22 cellular contexts compared by ENCODE assay signal in the genomic region with DNA sequence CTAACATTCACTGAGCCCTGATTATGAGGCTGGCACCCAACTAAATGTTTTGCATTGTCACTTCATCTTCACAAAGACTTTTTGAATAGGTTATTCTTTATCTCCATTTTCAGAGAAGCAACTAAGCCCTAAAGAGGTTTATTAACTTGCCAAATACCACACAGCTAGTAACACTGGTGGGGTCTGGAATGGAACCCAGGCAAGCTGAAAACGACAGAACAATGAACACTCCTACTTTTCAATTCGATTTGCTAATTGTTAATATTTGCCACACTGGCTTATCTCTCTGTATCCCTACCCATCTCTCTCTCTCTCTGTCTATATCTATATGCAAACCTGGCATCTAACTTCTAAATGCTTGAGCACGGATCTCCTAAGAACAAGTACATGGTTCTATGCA. TPM values are rescaled to one million over a fixed set of nuclear protein-coding genes. Genes with fewer than 3 reads are reported as not detected.
DNase-seq lines count a peak whose midpoint lies in the region; ATAC-seq and TF ChIP-seq lines count a peak whose summit lies in the region.
"Had no signal": no experiment of that assay in that cellular context is flagged by ENCODE, and none has a peak within 500 bp of the region (broad histone marks: within the 10 kb centered on the region; RNA-seq: fewer than 3 reads in every experiment).

No MANE protein-coding gene starts in this region.

- no TSS peak for BruUV-seq in A673 (replicated peaks; lab: Mats Ljungman, UMichigan)

- POLR2A ChIA-PET in activated CD4-positive, alpha-beta memory T cell treated with anti-CD3 and anti-CD28 coated beads for 36 hours (lab: Charles Lee) = interaction anchor here (1.0 to 10.6 kb wide), 9 partner anchors 10 to 170 kb away, joined by 4 to 127 read pairs (median 26); no protein-coding TSS in a partner anchor
- POLR2A ChIA-PET in A673 (lab: Charles Lee; ENCODE audit: low non-redundant PET) = no interaction called here

- ATAC-seq in sciatic nerve = no peak

- H3K27me3 ChIP-seq in A673 (replicated peaks; ENCODE audit: insufficient read depth, low read depth, low read length, poor library complexity) = no peaks in the 10 kb centered on the region
- H3K27me3 ChIP-seq: esophagus squamous epithelium, suprapubic skin, uterus had no signal

- no peaks in the 10 kb centered on the region for H3K36me3 ChIP-seq in A673 (ENCODE audit: insufficient read depth, low read length, poor library complexity, severe bottlenecking)
- H3K36me3 ChIP-seq: suprapubic skin, uterus, WERI-Rb-1 had no signal

- TF ChIP-seq CTCF in nephron (IDR thresholded peaks at IDR 0.05; ENCODE audit: unreplicated experiment in 3 of 3) (no peak), A673 (conservative IDR thresholded peaks at IDR 0.05; ENCODE audit: low read depth, low read length) (no peak)

- no peaks in the 10 kb centered on the region for H3K9me3 Mint-ChIP-seq in activated T-cell treated with anti-CD3 and anti-CD28 coated beads, Interleukin-2, amount 50 U/mL, for 24 hours
- H3K9me3 Mint-ChIP-seq in activated CD4-positive, alpha-beta memory T cell treated with anti-CD3 and anti-CD28 coated beads for 36 hours = no peaks in the 10 kb centered on the region
- no peaks in the 10 kb centered on the region for H3K9me3 Mint-ChIP-seq in nephron
- H3K9me3 Mint-ChIP-seq: H9 had no signal

- H3K4me3 ChIP-seq in GM08714 (ENCODE audit: low read length) (peak overlapping the region; percentile 99; the same call in 1 of the 2 replicates), A673 (ENCODE audit: low read depth, low read length, poor library complexity, severe bottlenecking) (no peak overlapping the region)
- H3K4me3 ChIP-seq: esophagus squamous epithelium, K562, suprapubic skin, uterus had no signal

- no peak for DNase-seq in activated T-cell treated with anti-CD3 and anti-CD28 coated beads, Interleukin-2, amount 50 U/mL, for 24 hours
- DNase-seq in activated T-cell treated with anti-CD3 and anti-CD28 coated beads, Interleukin-2, amount 50 U/mL, for 1 hour = no peak
- DNase-seq in activated CD4-positive, alpha-beta memory T cell treated with anti-CD3 and anti-CD28 coated beads for 36 hours = no peak
- DNase-seq in sciatic nerve (ENCODE audit: low spot score) (no peak), A673 (ENCODE audit: low spot score) (no peak), epidermal melanocyte (ENCODE audit: insufficient read length, low spot score) (no peak)
- DNase-seq: ACHN, C1 segment of cervical spinal cord, DMS 273 treated with DMSO at 0.1 percent for 48 hours, esophagus squamous epithelium, H9, kidney glomerular epithelial cell, mammary epithelial cell, NCI-H1694 treated with DMSO at 0.1 percent for 48 hours, NCI-H69, occipital lobe, uterus, WERI-Rb-1 had no signal

- H3K36me3 Mint-ChIP-seq in activated T-cell treated with anti-CD3 and anti-CD28 coated beads, Interleukin-2, amount 50 U/mL, for 24 hours (ENCODE audit: low read depth) = peaks cover 100% of the 10 kb centered on the region
- peaks cover 88% of the 10 kb centered on the region for H3K36me3 Mint-ChIP-seq in activated CD4-positive, alpha-beta memory T cell treated with anti-CD3 and anti-CD28 coated beads for 36 hours
- H3K36me3 Mint-ChIP-seq in nephron (ENCODE audit: low read depth) = peaks cover 9% of the 10 kb centered on the region

- peaks cover 3% of the 10 kb centered on the region for H3K4me1 ChIP-seq in A673 (ENCODE audit: insufficient read depth, low read length, poor library complexity, severe bottlenecking)

- intact Hi-C loops in activated CD4-positive, alpha-beta memory T cell treated with anti-CD3 and anti-CD28 coated beads for 36 hours (cut with micrococcal nuclease) = loop anchor here (1.0 kb wide), 1 partner anchor 145 kb away; no protein-coding TSS in a partner anchor
- intact Hi-C loops in sciatic nerve (cut with DNase I) (loop anchor here (5.0 kb wide), 1 partner anchor 1224 kb away; no protein-coding TSS in a partner anchor), A673 (cut with micrococcal nuclease; ENCODE audit: unreplicated experiment) (no loop called here)

- peak overlapping the region; percentile 95 for H3K4me3 Mint-ChIP-seq in activated T-cell treated with anti-CD3 and anti-CD28 coated beads, Interleukin-2, amount 50 U/mL, for 24 hours
- peak overlapping the region; percentile 80 for H3K4me3 Mint-ChIP-seq in activated CD4-positive, alpha-beta memory T cell treated with anti-CD3 and anti-CD28 coated beads for 36 hours
- no peak overlapping the region for H3K4me3 Mint-ChIP-seq in nephron
- H3K4me3 Mint-ChIP-seq: H9 had no signal

- H3K27ac ChIP-seq in A673 (ENCODE audit: low read depth, low read length, poor library complexity, severe bottlenecking) = no peak overlapping the region
- H3K27ac ChIP-seq: suprapubic skin, uterus, WERI-Rb-1 had no signal

- H3K27me3 Mint-ChIP-seq in activated T-cell treated with anti-CD3 and anti-CD28 coated beads, Interleukin-2, amount 50 U/mL, for 24 hours = no peaks in the 10 kb centered on the region
- H3K27me3 Mint-ChIP-seq in activated CD4-positive, alpha-beta memory T cell treated with anti-CD3 and anti-CD28 coated beads for 36 hours = no peaks in the 10 kb centered on the region
- H3K27me3 Mint-ChIP-seq in nephron (ENCODE audit: low read depth) = peaks cover 2% of the 10 kb centered on the region

- H3K27ac Mint-ChIP-seq in activated T-cell treated with anti-CD3 and anti-CD28 coated beads, Interleukin-2, amount 50 U/mL, for 24 hours = peak overlapping the region; percentile 98
- H3K27ac Mint-ChIP-seq in activated CD4-positive, alpha-beta memory T cell treated with anti-CD3 and anti-CD28 coated beads for 36 hours = peak overlapping the region; percentile 94
- H3K27ac Mint-ChIP-seq in nephron = peak overlapping the region in 2 of 3 experiments; percentile 38 to 79
- H3K27ac Mint-ChIP-seq: H9 had no signal

- H3K4me1 Mint-ChIP-seq in activated T-cell treated with anti-CD3 and anti-CD28 coated beads, Interleukin-2, amount 50 U/mL, for 24 hours (ENCODE audit: low read depth) = peaks cover 36% of the 10 kb centered on the region
- H3K4me1 Mint-ChIP-seq in activated CD4-positive, alpha-beta memory T cell treated with anti-CD3 and anti-CD28 coated beads for 36 hours (ENCODE audit: low read depth) = peaks cover 52% of the 10 kb centered on the region
- peaks cover 14% of the 10 kb centered on the region for H3K4me1 Mint-ChIP-seq in nephron

- CTCF ChIA-PET in activated CD4-positive, alpha-beta memory T cell treated with anti-CD3 and anti-CD28 coated beads for 36 hours (lab: Charles Lee) = interaction anchor here (0.8 kb wide), 1 partner anchor 76 kb away, joined by 3 read pairs; no protein-coding TSS in a partner anchor
- CTCF ChIA-PET in A673 (lab: Charles Lee) = no interaction called here

- H3K9me3 ChIP-seq in A673 (ENCODE audit: low read depth, low read length, poor library complexity, severe bottlenecking) = no peaks in the 10 kb centered on the region
- H3K9me3 ChIP-seq: esophagus squamous epithelium, suprapubic skin, uterus had no signal

RNA-seq across cellular contexts. Expression of gene MRPL39, which starts 40.6 kb away (rescaled TPM):
- total RNA-seq in activated CD4-positive, alpha-beta memory T cell treated with anti-CD3 and anti-CD28 coated beads for 36 hours = 10 to 100 TPM; 71.7 to 73.6 TPM
- 18.1 TPM for total RNA-seq in sciatic nerve
- total RNA-seq in A673 (2021) = 57.1 and 57.6 TPM in 2 replicates

Comparison
In these comparisons a context has a peak if more than half of its experiments do, and no peak if none do; other contexts are left out.
1. H3K4me3 Mint-ChIP-seq: peak in activated T-cell treated with anti-CD3 and anti-CD28 coated beads, Interleukin-2, amount 50 U/mL, for 24 hours (single experiment) and activated CD4-positive, alpha-beta memory T cell treated with anti-CD3 and anti-CD28 coated beads for 36 hours (single experiment); none in nephron (0 of 3).
2. Peak in every context shown above with its lines, with median percentiles within 50 percentile points of each other: H3K27ac Mint-ChIP-seq.